In the genomic region with DNA sequence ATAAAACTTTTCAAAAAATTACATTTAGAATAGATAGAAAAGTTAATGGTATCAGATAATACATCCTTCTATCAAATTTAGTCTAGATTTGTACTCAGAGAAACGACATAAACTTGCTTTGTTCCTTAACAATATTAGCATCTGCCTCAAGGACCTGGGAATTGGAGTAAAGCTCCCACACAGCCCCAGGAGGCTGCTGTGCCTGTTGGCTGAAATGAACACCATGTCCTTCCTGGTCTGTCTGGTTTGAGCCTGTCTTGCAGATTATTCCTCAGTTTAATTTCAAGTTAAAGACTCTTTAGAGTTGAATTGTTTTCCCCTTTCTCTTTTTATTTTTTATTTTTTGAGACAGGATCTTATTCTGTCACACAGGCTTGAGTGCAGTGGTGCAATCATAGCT, we compare ENCODE assay signal across 13 cellular contexts. TPM values are rescaled to one million over a fixed set of nuclear protein-coding genes. Genes with fewer than 3 reads are reported as not detected.
"Had no signal": no experiment of that assay in that cellular context is flagged by ENCODE, and none has a peak within 500 bp of the region (broad histone marks: within the 10 kb centered on the region; RNA-seq: fewer than 3 reads in every experiment).

No MANE protein-coding gene starts in this region.

- H3K9me3 ChIP-seq: colonic mucosa, heart left ventricle, upper lobe of right lung had no signal

- H3K27ac ChIP-seq: colonic mucosa, heart left ventricle, upper lobe of right lung had no signal

- FAIRE-seq: frontal cortex, islet of Langerhans had no signal

- H3K36me3 ChIP-seq: colonic mucosa, heart left ventricle, upper lobe of right lung had no signal

- DNase-seq: activated CD4-positive, alpha-beta T cell treated with anti-CD3 and anti-CD28 coated beads, Interleukin-2, amount 50 U/mL, for 4 hours; activated CD4-positive, CD25-positive, alpha-beta regulatory T cell treated with anti-CD3 and anti-CD28 coated beads, Interleukin-2, amount 50 U/mL, for 72 hours; activated naive CD4-positive, alpha-beta T cell; aorta; colonic mucosa; heart left ventricle; occipital lobe; stimulated activated CD4-positive, alpha-beta T cell treated with anti-CD3 and anti-CD28 coated beads, Interleukin-2, amount 100 ng/mL, for 48 hours; upper lobe of right lung had no signal

- H3K27me3 ChIP-seq: colonic mucosa, heart left ventricle, upper lobe of right lung had no signal

- H3K4me3 ChIP-seq: colonic mucosa, heart left ventricle, upper lobe of right lung had no signal

- H3K4me1 ChIP-seq: colonic mucosa, upper lobe of right lung had no signal

- ATAC-seq: heart left ventricle; natural killer cell treated with Interleukin-12 subunit alpha and Interleukin-12 subunit beta and Interleukin-15 and Interleukin-18, amount 100 ng/mL, for 72 hours; upper lobe of right lung had no signal

RNA-seq across cellular contexts. Expression of gene BCL2L10, which starts 59.2 kb away (rescaled TPM):
- polyA plus RNA-seq: aorta, fibroblast of lung, heart left ventricle had no signal
